Comparison of ENCODE assay signal across 8 cellular contexts in genomic region chr3:195271116-195271858, GRCh38. TPM values are rescaled to one million over a fixed set of nuclear protein-coding genes. Genes with fewer than 3 reads are reported as not detected.
DNase-seq lines count a peak whose midpoint lies in the region; ATAC-seq and TF ChIP-seq lines count a peak whose summit lies in the region.

TSS of gene XXYLT1 (minus strand) at chr3:195271159. CDS start at chr3:195271058, 101 bp downstream.

- H3K27me3 ChIP-seq in left lung: no peaks in the 10 kb centered on the region

- no peaks in the 10 kb centered on the region for H3K9me3 Mint-ChIP-seq in activated CD4-positive, alpha-beta T cell treated with anti-CD3 and anti-CD28 coated beads, Interleukin-2, amount 10 ng/mL, durations not matched to agents 7 days and 5 days

- intact Hi-C loops in left lung (cut with DNase I): loop anchor here in 1 of 2 donors (10.0 kb wide), 1 partner anchor 254 kb away; no protein-coding TSS in a partner anchor

- peak within 1 kb of the TSS; percentile 82 to 88 for H3K4me3 ChIP-seq in left lung

- peaks cover 22% of the 10 kb centered on the region for H3K4me1 Mint-ChIP-seq in activated CD4-positive, alpha-beta T cell treated with anti-CD3 and anti-CD28 coated beads, Interleukin-2, amount 10 ng/mL, durations not matched to agents 7 days and 5 days

- H3K27me3 Mint-ChIP-seq in activated CD4-positive, alpha-beta T cell treated with anti-CD3 and anti-CD28 coated beads, Interleukin-2, amount 10 ng/mL, durations not matched to agents 7 days and 5 days: no peaks in the 10 kb centered on the region

- POLR2A ChIA-PET in activated CD4-positive, alpha-beta T cell treated with anti-CD3 and anti-CD28 coated beads, Interleukin-2, amount 10 ng/mL, durations not matched to agents 7 days and 5 days (lab: Charles Lee): no interaction called here

- peaks cover 13 to 26% of the 10 kb centered on the region in 2 donors for H3K4me1 ChIP-seq in left lung

- H3K36me3 Mint-ChIP-seq in activated CD4-positive, alpha-beta T cell treated with anti-CD3 and anti-CD28 coated beads, Interleukin-2, amount 10 ng/mL, durations not matched to agents 7 days and 5 days (ENCODE audit: low read depth): no peaks in the 10 kb centered on the region

- H3K36me3 ChIP-seq in left lung: peaks cover 0 to 5% of the 10 kb centered on the region in 2 donors

- ATAC-seq in GM19351 (IDR thresholded peaks at IDR 0.05; ENCODE audit: unreplicated experiment): peak; percentile 75
- peak; percentile 58 for ATAC-seq in HG03469 (IDR thresholded peaks at IDR 0.05; ENCODE audit: unreplicated experiment)
- peak; percentile 96 for ATAC-seq in left lung

- H3K27ac Mint-ChIP-seq in activated CD4-positive, alpha-beta T cell treated with anti-CD3 and anti-CD28 coated beads, Interleukin-2, amount 10 ng/mL, durations not matched to agents 7 days and 5 days: peak within 1 kb of the TSS; percentile 92

- TF ChIP-seq CTCF in C4-2B (conservative IDR thresholded peaks at IDR 0.05) (peak; percentile 98), left lung (IDR thresholded peaks at IDR 0.05) (peak; percentile 98)

- H3K27ac ChIP-seq in C4-2B (peak within 1 kb of the TSS; percentile 77), left lung (peak within 1 kb of the TSS; percentile 86 to 90)

- H3K4me3 Mint-ChIP-seq in activated CD4-positive, alpha-beta T cell treated with anti-CD3 and anti-CD28 coated beads, Interleukin-2, amount 10 ng/mL, durations not matched to agents 7 days and 5 days: peak within 1 kb of the TSS; percentile 87

- CTCF ChIA-PET in activated CD4-positive, alpha-beta T cell treated with anti-CD3 and anti-CD28 coated beads, Interleukin-2, amount 10 ng/mL, durations not matched to agents 7 days and 5 days (lab: Charles Lee): interaction anchor here (0.6 to 6.9 kb wide), 52 partner anchors 8 to 694 kb away, joined by 3 to 68 read pairs (median 4); partner anchors contain the start of genes ACAP2, LSG1 and PPP1R2

- DNase-seq in NCI-H524 treated with DMSO at 0.1 percent for 48 hours (lab: John Stamatoyannopoulos, UW) (peak; percentile 74), dedifferentiated amniotic fluid mesenchymal stem cell (ENCODE audit: extremely low spot score) (peak; percentile 84), left lung (peak; percentile 91 to 98)
- DNase-seq in activated CD4-positive, alpha-beta T cell treated with anti-CD3 and anti-CD28 coated beads, Interleukin-2, amount 10 ng/mL, durations not matched to agents 7 days and 5 days: peak; percentile 90
- DNase-seq in stimulated activated CD4-positive, alpha-beta T cell treated with anti-CD3 and anti-CD28 coated beads, Interleukin-2, amount 100 ng/mL, for 4 hours (ENCODE audit: low read depth): peak; percentile 81

- no peaks in the 10 kb centered on the region for H3K9me3 ChIP-seq in left lung

RNA-seq across cellular contexts. Expression of gene XXYLT1, which starts in this region (rescaled TPM):
- total RNA-seq in activated CD4-positive, alpha-beta T cell treated with anti-CD3 and anti-CD28 coated beads, Interleukin-2, amount 10 ng/mL, durations not matched to agents 7 days and 5 days: 1 to 10 TPM; 7.7 to 7.8 TPM
- 10 to 100 TPM; 11.3 to 13.5 TPM for total RNA-seq in left lung

Comparison
In these comparisons a context has a peak if more than half of its experiments do, and no peak if none do; other contexts are left out.
1. Peak in every context shown above with its lines: DNase-seq, ATAC-seq, H3K4me3 ChIP-seq and H3K27ac ChIP-seq.